Comparison of ENCODE assay signal across 28 cellular contexts in genomic region chr7:90192876-90193765, GRCh38. TPM values are rescaled to one million over a fixed set of nuclear protein-coding genes. Genes with fewer than 3 reads are reported as not detected.
A peak's percentile ranks its signal among the peaks of the same experiment; 100 is the strongest.
DNase-seq lines count a peak whose midpoint lies in the region; ATAC-seq, FAIRE-seq and TF ChIP-seq lines count a peak whose summit lies in the region.
"Had no signal": no experiment of that assay in that cellular context is flagged by ENCODE, and none has a peak within 500 bp of the region (broad histone marks: within the 10 kb centered on the region; RNA-seq: fewer than 3 reads in every experiment).

No MANE protein-coding gene starts in this region.

- no peak overlapping the region for H4K12ac ChIP-seq in trophoblast cell (ENCODE audit: low read depth, low read length)

- H2AK5ac ChIP-seq in IMR-90 (ENCODE audit: low read depth, low read length) = no peak overlapping the region
- H2AK5ac ChIP-seq in trophoblast cell (ENCODE audit: low read length) = no peak overlapping the region

- POLR2A ChIA-PET in IMR-90 (lab: Charles Lee; ENCODE audit: unreplicated experiment) = no interaction called here

- H3K9me3 ChIP-seq in IMR-90 (ENCODE audit: control insufficient read depth, insufficient read depth, low read length) (no peaks in the 10 kb centered on the region), trophoblast cell (ENCODE audit: insufficient read depth, low read depth, low read length) (peaks cover 2% of the 10 kb centered on the region)
- H3K9me3 ChIP-seq: upper lobe of right lung had no signal

- no peak overlapping the region for H3K56ac ChIP-seq in IMR-90 (ENCODE audit: extremely low read depth, insufficient read depth, low read length)

- in situ Hi-C loops in IMR-90 (cut with MboI; ENCODE audit: low sequenced_read_pairs) = no loop called here

- no peak overlapping the region for H3K4me2 ChIP-seq in IMR-90 (ENCODE audit: low read depth, low read length)
- H3K4me2 ChIP-seq in trophoblast cell (ENCODE audit: low read length) = no peak overlapping the region

- H3K4me1 ChIP-seq in IMR-90 (ENCODE audit: control insufficient read depth, insufficient read depth, low read length) (no peaks in the 10 kb centered on the region), trophoblast cell (ENCODE audit: control insufficient read depth in 1 of 2, insufficient read depth in 2 of 2, low read length in 2 of 2) (no peaks in the 10 kb centered on the region)
- H3K4me1 ChIP-seq: heart left ventricle, upper lobe of right lung had no signal

- H4K91ac ChIP-seq in IMR-90 (ENCODE audit: insufficient read depth, low read depth, low read length) (no peak overlapping the region), trophoblast cell (ENCODE audit: low read depth, low read length) (no peak overlapping the region)

- H2BK120ac ChIP-seq in IMR-90 (ENCODE audit: low read depth, low read length) (no peak overlapping the region), trophoblast cell (ENCODE audit: insufficient read depth, low read length, poor library complexity) (no peak overlapping the region)

- no peaks in the 10 kb centered on the region for H3K9me1 ChIP-seq in IMR-90 (ENCODE audit: insufficient read depth, low read length)

- H3K27me3 ChIP-seq in IMR-90 (ENCODE audit: control insufficient read depth, insufficient read depth, low read length) (no peaks in the 10 kb centered on the region; the same call in 1 of the 2 replicates), trophoblast cell (ENCODE audit: insufficient read depth, low read length) (no peaks in the 10 kb centered on the region)
- H3K27me3 ChIP-seq: cardiac muscle cell, heart left ventricle, upper lobe of right lung had no signal

- H4K20me1 ChIP-seq in IMR-90 (ENCODE audit: insufficient read depth, low read length) = no peaks in the 10 kb centered on the region

- WGBS in IMR-90 (ENCODE audit: extremely low coverage in 2 of 2, insufficient read length in 1 of 2), 2 experiments = no CpG with 5 or more reads among the region's 2 CpGs
- no CpG with 5 or more reads among the region's 2 CpGs for WGBS in trophoblast cell (ENCODE audit: extremely low coverage, insufficient coverage, insufficient read length)

- H2BK5ac ChIP-seq in IMR-90 (ENCODE audit: low read depth, low read length, poor library complexity, severe bottlenecking) (no peak overlapping the region), trophoblast cell (ENCODE audit: low read depth, low read length, poor library complexity) (no peak overlapping the region)

- CTCF ChIA-PET in IMR-90 (lab: Yijun Ruan, JAX) = interaction anchor here (0.7 kb wide), 1 partner anchor 62 kb away, joined by 4 read pairs; no protein-coding TSS in a partner anchor

- TF ChIP-seq CTCF in IMR-90 (conservative IDR thresholded peaks at IDR 0.05; ENCODE audit: low read depth, low read length) (no peak), choroid plexus epithelial cell (conservative IDR thresholded peaks at IDR 0.05; ENCODE audit: low read depth, low read length) (no peak)

- FAIRE-seq in GM12892 (lab: Jason Lieb, UNC) = no peak
- FAIRE-seq: H1, HTR-8/SVneo, RCC 7860 had no signal

- H3K9ac ChIP-seq in IMR-90 (ENCODE audit: low read depth, low read length) = no peak overlapping the region
- no peak overlapping the region for H3K9ac ChIP-seq in trophoblast cell (ENCODE audit: low read length)

- H3K23ac ChIP-seq in IMR-90 (ENCODE audit: low read depth, low read length) (no peak overlapping the region), trophoblast cell (ENCODE audit: low read length) (no peak overlapping the region)

- H4K8ac ChIP-seq in IMR-90 (ENCODE audit: low read depth in 2 of 2, low read length in 2 of 2) (no peak overlapping the region), trophoblast cell (ENCODE audit: low read depth, low read length) (no peak overlapping the region)

- H3K4ac ChIP-seq in IMR-90 (ENCODE audit: low read depth, low read length) (no peak overlapping the region), trophoblast cell (ENCODE audit: low read depth, low read length) (no peak overlapping the region)

- BruUV-seq in IMR-90 (replicated peaks; lab: Mats Ljungman, UMichigan) = no TSS peak

- ATAC-seq in IMR-90 (ENCODE audit: low read depth) = no peak
- ATAC-seq in GM18861 (IDR thresholded peaks at IDR 0.05; ENCODE audit: unreplicated experiment) = no peak
- ATAC-seq in HG03442 (IDR thresholded peaks at IDR 0.05; ENCODE audit: unreplicated experiment) = no peak
- ATAC-seq: activated CD4-positive, alpha-beta T cell treated with anti-CD3 and anti-CD28 coated beads for 36 hours; activated T-cell treated with anti-CD3 and anti-CD28 coated beads, Interleukin-2, amount 50 U/mL, for 4 hours; heart left ventricle; left colon; upper lobe of right lung had no signal

- no peak overlapping the region for H4K5ac ChIP-seq in IMR-90 (ENCODE audit: low read depth, low read length)

- dilution Hi-C loops in IMR-90 (cut with HindIII; ENCODE audit: low sequenced_read_pairs, unreplicated experiment) = no loop called here

- H3K4me3 ChIP-seq in IMR-90 (ENCODE audit: insufficient read depth, low read depth, low read length) = no peak overlapping the region
- H3K4me3 ChIP-seq in choroid plexus epithelial cell (ENCODE audit: low read depth, low read length) = no peak overlapping the region
- no peak overlapping the region for H3K4me3 ChIP-seq in trophoblast cell (ENCODE audit: low read depth, low read length)
- H3K4me3 ChIP-seq: cardiac muscle cell, heart left ventricle, skin epidermis, upper lobe of right lung had no signal

- peak overlapping the region; percentile 24 for H2AK9ac ChIP-seq in IMR-90 (replicated peaks; ENCODE audit: low read depth, low read length, poor library complexity)

- H2AFZ ChIP-seq in IMR-90 (replicated peaks; ENCODE audit: low read length, poor library complexity) = no peak overlapping the region
- no peak overlapping the region for H2AFZ ChIP-seq in trophoblast cell (ENCODE audit: insufficient read depth, low read length, poor library complexity)

- TF ChIP-seq RAD21 in IMR-90 (IDR thresholded peaks at IDR 0.05; ENCODE audit: low read length) = no peak

- intact Hi-C loops in IMR-90 (cut with micrococcal nuclease) = no loop called here

- no peak overlapping the region for H2BK12ac ChIP-seq in trophoblast cell (ENCODE audit: low read length)

- H3K27ac ChIP-seq in IMR-90 (ENCODE audit: insufficient read depth, low read length) (no peak overlapping the region), trophoblast cell (ENCODE audit: low read depth, low read length) (no peak overlapping the region)
- H3K27ac ChIP-seq: cardiac muscle cell, heart left ventricle, upper lobe of right lung had no signal

- DNase-seq in AG20443 (ENCODE audit: low spot score) = peak; percentile 57
- DNase-seq in IMR-90 = peak; percentile 2
- DNase-seq in choroid plexus epithelial cell (ENCODE audit: low read depth) = peak; percentile 26
- DNase-seq in trophoblast cell = peak; percentile 7 to 51
- no peak for DNase-seq in GM12892 (ENCODE audit: insufficient read length)
- no peak for DNase-seq in NCI-H524 (lab: John Stamatoyannopoulos, UW)
- DNase-seq: activated CD4-positive, alpha-beta T cell treated with anti-CD3 and anti-CD28 coated beads for 36 hours; activated naive CD4-positive, alpha-beta T cell treated with Interleukin-2 at 50 U/mL for 16 hours; activated T-cell treated with anti-CD3 and anti-CD28 coated beads, Interleukin-2, amount 50 U/mL, for 4 hours; amniotic stem cell; Calu3; heart left ventricle; KG1; left colon; naive B cell; NCI-H1694 treated with DMSO at 0.1 percent for 48 hours; NCI-H2171 treated with DMSO at 0.1 percent for 48 hours; NCI-H69; upper lobe of right lung had no signal

- H3K36me3 ChIP-seq in IMR-90 (ENCODE audit: control insufficient read depth, insufficient read depth, low read length) (no peaks in the 10 kb centered on the region), trophoblast cell (ENCODE audit: control insufficient read depth in 1 of 2, insufficient read depth in 2 of 2, low read length in 2 of 2) (no peaks in the 10 kb centered on the region)
- H3K36me3 ChIP-seq: cardiac muscle cell, heart left ventricle, upper lobe of right lung had no signal

- no peak overlapping the region for H2BK15ac ChIP-seq in IMR-90 (ENCODE audit: low read depth, low read length)

- H3K79me1 ChIP-seq in IMR-90 (ENCODE audit: low read depth in 1 of 2, low read length in 2 of 2) = no peaks in the 10 kb centered on the region
- no peaks in the 10 kb centered on the region for H3K79me1 ChIP-seq in trophoblast cell (ENCODE audit: low read length)

- H3K14ac ChIP-seq in IMR-90 (replicated peaks; ENCODE audit: low read depth, low read length) (no peak overlapping the region), trophoblast cell (ENCODE audit: low read length) (no peak overlapping the region)

- H3K18ac ChIP-seq in IMR-90 (ENCODE audit: low read depth, low read length) (no peak overlapping the region), trophoblast cell (ENCODE audit: low read length) (no peak overlapping the region)

- H3K79me2 ChIP-seq in trophoblast cell (ENCODE audit: control insufficient read depth, insufficient read depth, low read length, poor library complexity) = no peaks in the 10 kb centered on the region

- TF ChIP-seq POLR2A in IMR-90 (IDR thresholded peaks at IDR 0.05; ENCODE audit: low read depth, low read length) (no peak), GM12892 (IDR thresholded peaks at IDR 0.05; ENCODE audit: low read depth, low read length) (no peak)

- H2BK20ac ChIP-seq in IMR-90 (ENCODE audit: low read depth, low read length) = no peak overlapping the region

RNA-seq across cellular contexts. Expression of gene STEAP2, which starts 18.4 kb away (rescaled TPM):
- total RNA-seq in IMR-90 (2012; rRNA removed) = 3.9 and 4.2 TPM in 2 replicates
- polyA plus RNA-seq in IMR-90 (2012; rRNA removed) = 1.7 and 1.8 TPM in 2 replicates
- 0.45 and 0.51 TPM in 2 replicates for polyA plus RNA-seq in IMR-90 (2012; cell fraction: cytosol; rRNA removed)
- 0.67 and 4.7 TPM in 2 replicates for polyA plus RNA-seq in IMR-90 (2012; cell fraction: nucleus; rRNA removed; ENCODE audit: low replicate concordance)
- 0.15 and 0.17 TPM in 2 replicates for polyA plus RNA-seq in trophoblast cell (2013)
- polyA plus RNA-seq in GM12892 (2012; ENCODE audit: missing spikeins) = 0.11 TPM
- total RNA-seq: activated CD4-positive, alpha-beta T cell treated with anti-CD3 and anti-CD28 coated beads for 36 hours; activated CD8-positive, alpha-beta memory T cell treated with anti-CD3 and anti-CD28 coated beads for 36 hours had no signal
- polyA plus RNA-seq: CD14-positive monocyte had no signal

RNA-seq across cellular contexts. Expression of gene STEAP1, which starts 38.9 kb away (rescaled TPM):
- total RNA-seq in IMR-90 (2012; rRNA removed) = 3.9 and 5.8 TPM in 2 replicates
- polyA plus RNA-seq in IMR-90 (2012; rRNA removed) = 5.2 and 5.5 TPM in 2 replicates
- polyA plus RNA-seq in IMR-90 (2012; cell fraction: cytosol; rRNA removed) = 0.87 and 1.1 TPM in 2 replicates
- polyA plus RNA-seq in IMR-90 (2012; cell fraction: nucleus; rRNA removed; ENCODE audit: low replicate concordance) = 0.49 and 2.9 TPM in 2 replicates
- polyA plus RNA-seq in trophoblast cell (2013) = 0.42 and 0.47 TPM in 2 replicates
- polyA plus RNA-seq in GM12892 (2012; ENCODE audit: missing spikeins) = 0.47 TPM
- total RNA-seq: cardiac muscle cell had no signal
- polyA plus RNA-seq: cardiac muscle cell, CD14-positive monocyte had no signal

RNA-seq across cellular contexts. Expression of gene CFAP69, which starts 51.9 kb away (rescaled TPM):
- 0.72 and 1.7 TPM in 2 replicates for total RNA-seq in IMR-90 (2012; rRNA removed)
- 0.50 and 0.86 TPM in 2 replicates for polyA plus RNA-seq in IMR-90 (2012; rRNA removed)
- 0.13 and 0.74 TPM in 2 replicates for polyA plus RNA-seq in IMR-90 (2012; cell fraction: cytosol; rRNA removed)
- polyA plus RNA-seq in IMR-90 (2012; cell fraction: nucleus; rRNA removed; ENCODE audit: low replicate concordance) = 1.3 and 2.8 TPM in 2 replicates
- polyA plus RNA-seq in trophoblast cell (2013) = 0.31 and 0.40 TPM in 2 replicates
- 0.76 TPM for polyA plus RNA-seq in GM12892 (2012; ENCODE audit: missing spikeins)
- polyA plus RNA-seq: CD14-positive monocyte had no signal

Comparison
In these comparisons a context has a peak if more than half of its experiments do, and no peak if none do; other contexts are left out.
1. DNase-seq: peak in AG20443 (single experiment), IMR-90 (single experiment), choroid plexus epithelial cell (single experiment) and trophoblast cell (2 of 2); none in GM12892 (single experiment) and NCI-H524 (0 of 2).